Comparison of ENCODE assay signal across 27 cellular contexts in the genomic region with DNA sequence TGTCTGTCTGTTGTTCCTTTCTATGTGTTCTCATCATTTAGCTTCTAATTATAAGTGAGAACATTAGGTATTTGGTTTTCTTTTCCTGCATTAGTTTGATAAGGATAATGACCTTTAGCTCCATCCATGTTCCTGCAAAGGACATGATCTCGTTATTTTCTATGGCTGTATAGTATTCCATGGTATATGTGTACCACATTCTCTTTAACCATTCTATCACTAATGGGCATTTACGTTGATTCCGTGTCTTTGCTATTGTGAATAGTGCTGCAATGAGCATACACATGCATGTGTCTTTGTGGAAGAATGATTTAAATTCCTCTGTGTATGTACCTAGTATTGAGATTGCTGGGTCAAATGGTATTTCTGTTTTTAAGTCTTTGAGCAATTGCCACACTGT.
"Had no signal": no experiment of that assay in that cellular context is flagged by ENCODE, and none has a peak within 500 bp of the region (broad histone marks: within the 10 kb centered on the region; RNA-seq: fewer than 3 reads in every experiment).

No MANE protein-coding gene starts in this region.

- H3K27ac ChIP-seq: stomach, suprapubic skin, testis, thoracic aorta, thyroid gland, tibial artery, tibial nerve, transverse colon, upper lobe of left lung, upper lobe of right lung, uterus, vagina had no signal

- H3K9me3 ChIP-seq: suprapubic skin, testis, thoracic aorta, thyroid gland, tibial artery, upper lobe of left lung, upper lobe of right lung, uterus, vagina had no signal

- H3K36me3 ChIP-seq: stomach, suprapubic skin, thoracic aorta, thyroid gland, tibial artery, tibial nerve, transverse colon, upper lobe of left lung, upper lobe of right lung, uterus, vagina had no signal

- DNase-seq: stimulated activated CD4-positive, alpha-beta T cell treated with anti-CD3 and anti-CD28 coated beads, Interleukin-2, amount 100 ng/mL, for 48 hours; stimulated activated CD4-positive, alpha-beta T cell treated with anti-CD3 and anti-CD28 coated beads, Interleukin-4, amount 100 ng/mL, for 1 hour; stimulated activated CD4-positive, alpha-beta T cell treated with anti-CD3 and anti-CD28 coated beads, Interleukin-4, amount 100 ng/mL, for 24 hours; stimulated activated CD4-positive, alpha-beta T cell treated with anti-CD3 and anti-CD28 coated beads, Interleukin-4, amount 100 ng/mL, for 4 hours; stimulated activated CD8-positive, alpha-beta memory T cell treated with anti-CD3 and anti-CD28 coated beads, Interleukin-4, amount 100 ng/mL, for 48 hours; stimulated activated naive B cell treated with anti-CD40 and anti-IgM and Interleukin-4, amounts not matched to agents 10 μg/mL and 1 μg/mL and 100 μg/mL, for 72 hours; stimulated activated naive CD4-positive, alpha-beta T cell; stimulated activated naive CD4-positive, alpha-beta T cell treated with Interleukin-2 at 50 U/mL for 16 hours; stimulated activated naive CD8-positive, alpha-beta T cell treated with anti-CD3 and anti-CD28 coated beads, Interleukin-15, amount 100 ng/mL, for 72 hours; stimulated activated naive CD8-positive, alpha-beta T cell treated with anti-CD3 and anti-CD28 coated beads, Interleukin-15, Interleukin-2, amounts not matched to agents 100 U/mL and 50 U/mL, for 24 hours; stomach; substantia nigra; testis; thyroid gland; tibial artery; transverse colon; trophoblast cell; upper lobe of left lung; upper lobe of right lung; uterus had no signal

- H3K4me3 ChIP-seq: stomach, suprapubic skin, testis, thoracic aorta, thyroid gland, tibial artery, tibial nerve, transverse colon, upper lobe of left lung, upper lobe of right lung, uterus, vagina had no signal

- ATAC-seq: stimulated activated effector memory CD8-positive, alpha-beta T cell treated with anti-CD3 and anti-CD28 coated beads, Interleukin-12 subunit alpha, Interleukin-12 subunit beta, amount 100 ng/mL, for 72 hours; stimulated activated memory B cell treated with anti-CD40 and anti-IgM and Interleukin-4, amounts not matched to agents 10 μg/mL and 1 μg/mL and 100 μg/mL, for 72 hours; stimulated activated naive B cell treated with anti-CD40 and anti-IgM and Interleukin-4, amounts not matched to agents 10 μg/mL and 1 μg/mL and 100 μg/mL, for 72 hours; stimulated activated naive CD8-positive, alpha-beta T cell treated with anti-CD3 and anti-CD28 coated beads, Interleukin-15, amount 100 ng/mL, for 72 hours; stimulated activated naive CD8-positive, alpha-beta T cell treated with anti-CD3 and anti-CD28 coated beads, Interleukin-15, Interleukin-2, amounts not matched to agents 100 U/mL and 50 U/mL, for 24 hours; upper lobe of right lung had no signal

- H3K4me1 ChIP-seq: stomach, suprapubic skin, testis, thyroid gland, tibial artery, tibial nerve, transverse colon, upper lobe of left lung, upper lobe of right lung, uterus, vagina had no signal

- FAIRE-seq: urothelium cell line had no signal

- H3K27me3 ChIP-seq: stomach, suprapubic skin, testis, thyroid gland, tibial artery, tibial nerve, transverse colon, upper lobe of left lung, upper lobe of right lung, uterus, vagina had no signal
